In the genomic region with DNA sequence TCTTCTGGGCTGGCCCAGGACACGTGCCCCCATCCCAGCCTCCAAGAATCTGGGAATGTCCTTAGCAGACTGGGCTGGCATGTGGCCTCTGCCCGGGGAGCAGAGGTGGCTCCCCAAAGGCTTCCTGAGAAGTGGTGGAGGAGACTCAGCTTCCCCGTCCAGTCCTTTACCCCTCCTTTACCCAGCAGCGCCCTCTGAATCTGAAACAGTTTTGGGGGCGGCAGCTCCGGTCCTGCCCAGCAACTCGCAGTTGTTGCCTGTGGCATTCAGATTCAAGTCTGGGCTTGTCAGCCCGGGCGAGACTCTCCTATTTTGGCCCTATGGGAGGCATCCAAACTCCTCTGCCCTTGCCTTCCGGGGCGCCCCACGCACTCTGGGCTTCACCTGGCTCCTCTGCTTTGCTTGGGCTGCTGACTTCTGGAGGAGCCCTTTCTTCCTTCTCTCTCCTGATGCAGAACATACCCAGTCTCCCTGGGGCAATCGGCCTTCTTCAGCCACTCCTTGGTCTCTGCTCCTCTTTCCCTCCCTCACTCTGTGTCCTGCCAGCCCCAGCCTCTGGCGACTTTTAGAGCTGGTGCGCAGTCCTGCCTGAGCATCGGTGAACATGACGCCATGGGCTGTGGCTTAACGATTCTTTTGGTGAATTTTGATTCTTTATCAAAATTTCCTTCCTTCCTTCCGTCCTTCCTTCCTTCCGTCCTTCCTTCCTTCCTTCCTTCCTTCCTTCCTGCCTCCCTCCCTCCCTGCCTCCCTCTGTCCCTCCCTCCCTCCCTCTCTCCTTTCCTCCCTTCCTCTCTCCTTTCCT, we compare ENCODE assay signal across 1 cellular context.
TF ChIP-seq lines count a peak whose summit lies in the region.

No MANE protein-coding gene starts in this region.

TF ChIP-seq in IMR-90, 13 proteins besides CTCF, POLR2A, EP300 and RAD21:
- TF ChIP-seq MAZ (IDR thresholded peaks at IDR 0.05; ENCODE audit: borderline replicate concordance, low read depth, low read length) (no peak), FOS (IDR thresholded peaks at IDR 0.05; ENCODE audit: low read depth, low read length) (no peak), SMC3 (IDR thresholded peaks at IDR 0.05; ENCODE audit: low read depth, low read length) (no peak)
